21 cellular contexts compared by ENCODE assay signal in the genomic region with DNA sequence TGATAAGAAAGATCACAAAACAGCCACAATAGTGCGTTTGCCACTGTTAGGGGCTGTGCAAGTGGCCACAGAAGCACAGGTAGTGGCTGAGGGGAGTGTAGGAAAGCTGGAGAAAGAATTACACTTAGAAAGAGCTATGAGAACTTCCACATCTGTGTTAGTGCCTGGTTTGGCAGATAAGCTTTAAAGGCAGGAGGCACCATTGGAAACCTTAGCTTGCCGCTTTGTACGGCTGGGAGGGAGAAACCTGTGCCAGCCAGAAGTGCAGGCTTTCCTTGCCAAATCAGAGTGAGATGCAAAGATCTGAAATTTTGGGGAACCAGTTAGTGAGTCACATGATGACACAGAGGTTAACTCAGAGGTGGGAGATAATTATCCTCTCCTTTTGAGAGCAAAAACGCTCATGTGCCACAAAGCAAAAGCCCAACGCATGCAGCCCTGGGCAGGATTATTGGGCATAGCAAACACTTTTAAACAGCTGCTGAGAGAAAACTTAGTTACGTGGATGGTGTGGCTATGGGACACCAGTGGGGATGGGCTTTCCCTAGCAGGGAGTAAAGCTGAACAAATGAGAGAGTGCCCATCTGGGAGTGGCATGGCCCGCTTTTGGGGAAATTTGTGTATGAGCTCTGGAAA.
"Had no signal": no experiment of that assay in that cellular context is flagged by ENCODE, and none has a peak within 500 bp of the region (broad histone marks: within the 10 kb centered on the region; RNA-seq: fewer than 3 reads in every experiment).

No MANE protein-coding gene starts in this region.

- H3K4me3 Mint-ChIP-seq: endodermal cell, natural killer cell, neural progenitor cell had no signal

- H3K27ac ChIP-seq: coronary artery, gastrocnemius medialis, heart right ventricle, neural progenitor cell, ovary, testis, tibial nerve had no signal

- H3K4me1 ChIP-seq: gastrocnemius medialis, heart right ventricle, neural progenitor cell, testis, tibial nerve had no signal

- DNase-seq: effector CD4-positive, alpha-beta T cell; endodermal cell; gastrocnemius medialis; heart right ventricle; islet precursor cell; mammary epithelial cell; mucosa of descending colon; natural killer cell; nucleus accumbens; ovary; right cardiac atrium; small intestine; stimulated activated CD4-positive, alpha-beta T cell treated with anti-CD3 and anti-CD28 coated beads, Interleukin-12 subunit alpha, Interleukin-12 subunit beta, amount 100 ng/mL, for 4 hours; stimulated activated naive CD4-positive, alpha-beta T cell treated with Interleukin-2 at 50 U/mL for 16 hours; testis had no signal

- H3K4me2 ChIP-seq: neural progenitor cell had no signal

- H3K9me3 Mint-ChIP-seq: endodermal cell, natural killer cell, neural progenitor cell had no signal

- H3K4me1 Mint-ChIP-seq: natural killer cell, neural progenitor cell had no signal

- H3K9me3 ChIP-seq: gastrocnemius medialis, mucosa of descending colon, ovary, testis had no signal

- H3K36me3 Mint-ChIP-seq: natural killer cell, neural progenitor cell had no signal

- H3K36me3 ChIP-seq: gastrocnemius medialis, heart right ventricle, neural progenitor cell, ovary, tibial nerve had no signal

- H3K4me3 ChIP-seq: coronary artery, gastrocnemius medialis, heart right ventricle, mucosa of descending colon, neural progenitor cell, ovary, testis, tibial nerve had no signal

- H3K9ac ChIP-seq: neural progenitor cell had no signal

- H2AFZ ChIP-seq: neural progenitor cell had no signal

- H3K27ac Mint-ChIP-seq: endodermal cell, natural killer cell, neural progenitor cell, progenitor cell of endocrine pancreas had no signal

- ATAC-seq: esophagus mucosa, gastrocnemius medialis, heart right ventricle, left lobe of liver, mucosa of descending colon, natural killer cell, right cardiac atrium had no signal

- H3K27me3 ChIP-seq: gastrocnemius medialis, heart right ventricle, neural progenitor cell, ovary, testis, tibial nerve had no signal
